8 cellular contexts compared by ENCODE assay signal in genomic region chr4:102288497-102288896, GRCh38.
"Had no signal": no experiment of that assay in that cellular context is flagged by ENCODE, and none has a peak within 500 bp of the region (broad histone marks: within the 10 kb centered on the region; RNA-seq: fewer than 3 reads in every experiment).

No MANE protein-coding gene starts in this region.

- H3K36me3 ChIP-seq: HAP-1 had no signal

- H3K4me3 ChIP-seq: GM23248, HAP-1 had no signal

- ATAC-seq: HCT116 had no signal

- H2AFZ ChIP-seq: GM23248 had no signal

- H3K27ac ChIP-seq: GM23248, HL-60 had no signal

- H3K4me1 ChIP-seq: HAP-1 had no signal

- H3K9me3 ChIP-seq: HAP-1 had no signal

- H3K9ac ChIP-seq: GM23248 had no signal

- DNase-seq: GM23248, GOT3, H7, HFFc6, KG1 had no signal
